In genomic region chr9:129709471-129710460, GRCh38 we compare ENCODE assay signal across 1 cellular context.
TF ChIP-seq lines count a peak whose summit lies in the region.

No MANE protein-coding gene starts in this region.

TF ChIP-seq in IMR-90, 13 proteins besides CTCF, POLR2A, EP300 and RAD21:
- TF ChIP-seq RCOR1 (IDR thresholded peaks at IDR 0.05; ENCODE audit: insufficient replicate concordance, low read length) (no peak), MAZ (IDR thresholded peaks at IDR 0.05; ENCODE audit: borderline replicate concordance, low read depth, low read length) (no peak), MXI1 (IDR thresholded peaks at IDR 0.05; ENCODE audit: borderline replicate concordance, low read depth, low read length) (no peak), CEBPB (IDR thresholded peaks at IDR 0.05; ENCODE audit: low read depth, low read length) (no peak), SMC3 (IDR thresholded peaks at IDR 0.05; ENCODE audit: low read depth, low read length) (no peak), MAFK (IDR thresholded peaks at IDR 0.05; ENCODE audit: low read depth, low read length) (no peak), CHD1 (IDR thresholded peaks at IDR 0.05; ENCODE audit: low read depth, low read length) (no peak), FOS (IDR thresholded peaks at IDR 0.05; ENCODE audit: low read depth, low read length) (no peak)
- TF ChIP-seq, protein P1, sequence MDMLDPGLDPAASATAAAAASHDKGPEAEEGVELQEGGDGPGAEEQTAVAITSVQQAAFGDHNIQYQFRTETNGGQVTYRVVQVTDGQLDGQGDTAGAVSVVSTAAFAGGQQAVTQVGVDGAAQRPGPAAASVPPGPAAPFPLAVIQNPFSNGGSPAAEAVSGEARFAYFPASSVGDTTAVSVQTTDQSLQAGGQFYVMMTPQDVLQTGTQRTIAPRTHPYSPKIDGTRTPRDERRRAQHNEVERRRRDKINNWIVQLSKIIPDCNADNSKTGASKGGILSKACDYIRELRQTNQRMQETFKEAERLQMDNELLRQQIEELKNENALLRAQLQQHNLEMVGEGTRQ (IDR thresholded peaks at IDR 0.05; ENCODE audit: low read depth, low read length), result no peak
TF ChIP-seq in IMR-90: peak in this region for 0.
